ENCODE assay signal across 20 cellular contexts in genomic region chr11:63099555-63099954, GRCh38. TPM values are rescaled to one million over a fixed set of nuclear protein-coding genes. Genes with fewer than 3 reads are reported as not detected.
"Had no signal": no experiment of that assay in that cellular context is flagged by ENCODE, and none has a peak within 500 bp of the region (broad histone marks: within the 10 kb centered on the region; RNA-seq: fewer than 3 reads in every experiment).

No MANE protein-coding gene starts in this region.

- H3K4me1 ChIP-seq: gastrocnemius medialis, heart right ventricle, right atrium auricular region, sigmoid colon had no signal

- DNase-seq: effector memory CD8-positive, alpha-beta T cell; gastrocnemius medialis; heart right ventricle; left ventricle myocardium superior; mesenchymal stem cell; naive thymus-derived CD4-positive, alpha-beta T cell; sigmoid colon; stimulated activated CD4-positive, alpha-beta T cell treated with anti-CD3 and anti-CD28 coated beads, Interleukin-2, amount 100 ng/mL, for 24 hours; stimulated activated naive CD4-positive, alpha-beta T cell treated with Interleukin-2 at 50 U/mL for 16 hours; trophoblast cell had no signal

- H3K27me3 ChIP-seq: gastrocnemius medialis, right atrium auricular region, sigmoid colon had no signal

- H3K4me3 ChIP-seq: gastrocnemius medialis, heart right ventricle, lung, right atrium auricular region, sigmoid colon, skin epidermis had no signal

- H3K27ac ChIP-seq: gastrocnemius medialis, heart right ventricle, neutrophil, right atrium auricular region, sigmoid colon, skin epidermis had no signal

- H3K36me3 ChIP-seq: gastrocnemius medialis, heart right ventricle, neutrophil, right atrium auricular region, sigmoid colon had no signal

- ATAC-seq: effector memory CD8-positive, alpha-beta T cell; gastrocnemius medialis; heart right ventricle; left ventricle myocardium superior; naive thymus-derived CD4-positive, alpha-beta T cell had no signal

RNA-seq across cellular contexts. Expression of gene SLC22A24, which starts 44.5 kb away (rescaled TPM):
- total RNA-seq: epithelial cell of proximal tubule; gastrocnemius medialis; heart right ventricle; left ventricle myocardium superior; lung; naive thymus-derived CD4-positive, alpha-beta T cell; osteoblast; pulmonary artery endothelial cell; right atrium auricular region; sigmoid colon; urinary bladder had no signal
- polyA plus RNA-seq: heart right ventricle; keratinocyte; lung; naive thymus-derived CD4-positive, alpha-beta T cell; neural cell; sigmoid colon; urinary bladder had no signal
